16 cellular contexts compared by ENCODE assay signal in the genomic region with DNA sequence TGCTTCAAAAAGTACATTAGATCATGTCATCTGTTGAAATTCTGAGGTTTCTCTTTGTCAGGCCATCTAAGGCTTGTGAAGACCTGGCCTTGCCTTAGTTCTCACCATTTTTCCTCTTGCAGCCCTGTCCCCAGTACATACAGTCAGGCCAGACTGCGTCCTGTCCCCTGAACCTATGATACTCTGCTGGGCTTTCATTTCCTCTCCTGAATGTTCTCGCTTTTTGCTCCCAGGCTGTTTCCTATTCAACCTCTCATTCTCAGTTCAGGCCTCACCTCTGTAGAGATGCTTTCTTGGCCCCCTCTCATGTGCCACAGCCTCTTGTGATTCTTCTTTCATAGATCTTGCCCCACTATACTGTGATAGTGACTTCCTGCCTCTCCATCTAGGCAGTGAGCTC.
DNase-seq lines count a peak whose midpoint lies in the region; ATAC-seq and TF ChIP-seq lines count a peak whose summit lies in the region.
"Had no signal": no experiment of that assay in that cellular context is flagged by ENCODE, and none has a peak within 500 bp of the region (broad histone marks: within the 10 kb centered on the region; RNA-seq: fewer than 3 reads in every experiment).

No MANE protein-coding gene starts in this region.

- no peaks in the 10 kb centered on the region for H3K27me3 Mint-ChIP-seq in neural progenitor cell (ENCODE audit: insufficient read depth, low read depth)

- H3K9me3 Mint-ChIP-seq in neural progenitor cell, result peaks cover 12% of the 10 kb centered on the region

- H3K9me3 ChIP-seq in neural progenitor cell (ENCODE audit: low read depth), result no peaks in the 10 kb centered on the region
- H3K9me3 ChIP-seq: esophagus squamous epithelium had no signal

- H3K9ac ChIP-seq in neural progenitor cell, result no peak overlapping the region

- H3K79me2 ChIP-seq in neural progenitor cell (ENCODE audit: low read depth), result no peaks in the 10 kb centered on the region
- H3K79me2 ChIP-seq: hepatocyte had no signal

- no peaks in the 10 kb centered on the region for H3K36me3 Mint-ChIP-seq in neural progenitor cell

- no peaks in the 10 kb centered on the region for H3K36me3 ChIP-seq in neural progenitor cell
- H3K36me3 ChIP-seq in brain microvascular endothelial cell (replicated peaks), result no peaks in the 10 kb centered on the region
- H3K36me3 ChIP-seq: esophagus squamous epithelium had no signal

- no peak for DNase-seq in neural progenitor cell (ENCODE audit: low spot score)
- no peak for DNase-seq in NCI-H1417 (lab: John Stamatoyannopoulos, UW)
- DNase-seq in brain microvascular endothelial cell, result no peak
- DNase-seq: activated CD4-positive, alpha-beta T cell treated with anti-CD3 and anti-CD28 coated beads, Interleukin-2, amount 50 U/mL, for 1 hour; amygdala; dorsolateral prefrontal cortex; esophagus squamous epithelium; left colon; T-helper 2 cell had no signal

- H3K4me1 ChIP-seq in neural progenitor cell, result peaks cover 6% of the 10 kb centered on the region
- H3K4me1 ChIP-seq: esophagus squamous epithelium had no signal

- H3K27ac Mint-ChIP-seq in neural progenitor cell, result peak overlapping the region; percentile 51

- no peak overlapping the region for H3K4me3 Mint-ChIP-seq in neural progenitor cell

- H3K4me3 ChIP-seq in neural progenitor cell (no peak overlapping the region), brain microvascular endothelial cell (ENCODE audit: low read depth, low read length) (no peak overlapping the region)
- H3K4me3 ChIP-seq: dorsolateral prefrontal cortex, esophagus squamous epithelium, hepatocyte had no signal

- no peaks in the 10 kb centered on the region for H3K27me3 ChIP-seq in neural progenitor cell
- no peaks in the 10 kb centered on the region for H3K27me3 ChIP-seq in brain microvascular endothelial cell (replicated peaks)
- H3K27me3 ChIP-seq: dorsolateral prefrontal cortex, esophagus squamous epithelium, hepatocyte had no signal

- no peak overlapping the region for H3K4me2 ChIP-seq in neural progenitor cell
- H3K4me2 ChIP-seq: hepatocyte had no signal

- no peaks in the 10 kb centered on the region for H4K20me1 ChIP-seq in neural progenitor cell (ENCODE audit: low read depth)

- no peak for TF ChIP-seq CTCF in neural progenitor cell (IDR thresholded peaks at IDR 0.05)
- no peak for TF ChIP-seq CTCF in brain microvascular endothelial cell (IDR thresholded peaks at IDR 0.05; ENCODE audit: low read depth, low read length, missing control alignments)

- in situ Hi-C loops in brain microvascular endothelial cell (cut with HindIII; ENCODE audit: low pct_ligation_motif_present, low sequenced_read_pairs), result no loop called here

- no peak overlapping the region for H2AFZ ChIP-seq in neural progenitor cell (replicated peaks)
- H2AFZ ChIP-seq: hepatocyte had no signal

- ATAC-seq in GM18499 (IDR thresholded peaks at IDR 0.05; ENCODE audit: insufficient read depth, unreplicated experiment), result peak; percentile 79
- ATAC-seq in GM21390 (IDR thresholded peaks at IDR 0.05; ENCODE audit: unreplicated experiment), result peak; percentile 68
- peak; percentile 58 for ATAC-seq in HG03159 (IDR thresholded peaks at IDR 0.05; ENCODE audit: unreplicated experiment)
- no peak for ATAC-seq in HG03280 (IDR thresholded peaks at IDR 0.05; ENCODE audit: unreplicated experiment)
- ATAC-seq in GM21717 (IDR thresholded peaks at IDR 0.05; ENCODE audit: unreplicated experiment), result no peak
- ATAC-seq: left colon, Right ventricle myocardium inferior had no signal

- peaks cover 4% of the 10 kb centered on the region for H3K4me1 Mint-ChIP-seq in neural progenitor cell

- H3K27ac ChIP-seq in neural progenitor cell (no peak overlapping the region), brain microvascular endothelial cell (no peak overlapping the region)
- H3K27ac ChIP-seq: esophagus squamous epithelium, hepatocyte had no signal

- H3F3A ChIP-seq in neural progenitor cell (ENCODE audit: low read depth), result peaks cover 6% of the 10 kb centered on the region

Comparison
In these comparisons a context has a peak if more than half of its experiments do, and no peak if none do; other contexts are left out.
1. ATAC-seq: peak in GM18499 (single experiment), GM21390 (single experiment) and HG03159 (single experiment); none in HG03280 (single experiment) and GM21717 (single experiment).